Comparison of ENCODE assay signal across 8 cellular contexts in genomic region chr7:140479062-140479738, GRCh38. TPM values are rescaled to one million over a fixed set of nuclear protein-coding genes. Genes with fewer than 3 reads are reported as not detected.
DNase-seq lines count a peak whose midpoint lies in the region; ATAC-seq and TF ChIP-seq lines count a peak whose summit lies in the region.

MKRN1 (minus strand) TSS chr7:140479505; CDS start chr7:140479344, 161 bp downstream.

- POLR2A ChIA-PET in GM10248 (lab: Yijun Ruan, JAX) = no interaction called here

- no peaks in the 10 kb centered on the region for H3K27me3 ChIP-seq in thymus (ENCODE audit: control insufficient read depth, insufficient read depth)

- H3K4me3 ChIP-seq in thymus (ENCODE audit: low read length) = peak within 1 kb of the TSS; percentile 95

- peak within 1 kb of the TSS; percentile 91 for H3K27ac Mint-ChIP-seq in activated naive CD8-positive, alpha-beta T cell treated with anti-CD3 and anti-CD28 coated beads for 36 hours
- peak within 1 kb of the TSS; percentile 95 for H3K27ac Mint-ChIP-seq in glutamatergic neuron (ENCODE audit: unreplicated experiment)
- H3K27ac Mint-ChIP-seq in osteocyte (ENCODE audit: unreplicated experiment) = peak within 1 kb of the TSS; percentile 92

- H3K27ac ChIP-seq in thymus (ENCODE audit: low read depth) = peak within 1 kb of the TSS; percentile 94

- H3K36me3 ChIP-seq in thymus (ENCODE audit: control insufficient read depth, insufficient read depth) = no peaks in the 10 kb centered on the region

- no peaks in the 10 kb centered on the region for H3K9me3 Mint-ChIP-seq in activated naive CD8-positive, alpha-beta T cell treated with anti-CD3 and anti-CD28 coated beads for 36 hours
- H3K9me3 Mint-ChIP-seq in glutamatergic neuron (ENCODE audit: unreplicated experiment) (peaks cover 11% of the 10 kb centered on the region), osteocyte (ENCODE audit: unreplicated experiment) (no peaks in the 10 kb centered on the region)

- peaks cover 5% of the 10 kb centered on the region for H3K4me1 ChIP-seq in thymus (ENCODE audit: control insufficient read depth, insufficient read depth, low read length)

- no peaks in the 10 kb centered on the region for H3K27me3 Mint-ChIP-seq in activated naive CD8-positive, alpha-beta T cell treated with anti-CD3 and anti-CD28 coated beads for 36 hours
- H3K27me3 Mint-ChIP-seq in glutamatergic neuron (ENCODE audit: unreplicated experiment) (peaks cover 12% of the 10 kb centered on the region), osteocyte (ENCODE audit: unreplicated experiment) (no peaks in the 10 kb centered on the region)

- peak; percentile 95 for DNase-seq in GM10248 (ENCODE audit: extremely low spot score)
- DNase-seq in NCI-H1105 (lab: John Stamatoyannopoulos, UW) = peak; percentile 97
- peak; percentile 93 for DNase-seq in SKM-1 treated with dmso at 0.1 percent for 144 hours (lab: John Stamatoyannopoulos, UW; ENCODE audit: unreplicated experiment)
- peak; percentile 94 for DNase-seq in activated naive CD8-positive, alpha-beta T cell treated with anti-CD3 and anti-CD28 coated beads for 36 hours
- DNase-seq in glutamatergic neuron = peak; percentile 93
- DNase-seq in osteocyte (ENCODE audit: extremely low spot score, unreplicated experiment) = peak; percentile 96

- no peaks in the 10 kb centered on the region for H3K9me3 ChIP-seq in thymus (ENCODE audit: control insufficient read depth)

- TF ChIP-seq CTCF in GM10248 (IDR thresholded peaks at IDR 0.05; ENCODE audit: control extremely low read depth, extremely low read depth, low read depth, missing control alignments) (no peak), glutamatergic neuron (IDR thresholded peaks at IDR 0.05; ENCODE audit: partially characterized antibody, unreplicated experiment) (no peak), osteocyte (IDR thresholded peaks at IDR 0.05) (no peak)

- CTCF ChIA-PET in GM10248 (lab: Yijun Ruan, JAX) = no interaction called here

- peaks cover 2% of the 10 kb centered on the region for H3K36me3 Mint-ChIP-seq in activated naive CD8-positive, alpha-beta T cell treated with anti-CD3 and anti-CD28 coated beads for 36 hours
- no peaks in the 10 kb centered on the region for H3K36me3 Mint-ChIP-seq in glutamatergic neuron (ENCODE audit: unreplicated experiment)
- no peaks in the 10 kb centered on the region for H3K36me3 Mint-ChIP-seq in osteocyte (ENCODE audit: unreplicated experiment)

- WGBS in thymus = under 1% methylated on average over 71 of the region's 71 CpGs

- peaks cover 28% of the 10 kb centered on the region for H3K4me1 Mint-ChIP-seq in activated naive CD8-positive, alpha-beta T cell treated with anti-CD3 and anti-CD28 coated beads for 36 hours
- H3K4me1 Mint-ChIP-seq in glutamatergic neuron (ENCODE audit: low read depth, unreplicated experiment) (peaks cover 6% of the 10 kb centered on the region), osteocyte (ENCODE audit: unreplicated experiment) (peaks cover 27% of the 10 kb centered on the region)

- peak within 1 kb of the TSS; percentile 99 for H3K4me3 Mint-ChIP-seq in activated naive CD8-positive, alpha-beta T cell treated with anti-CD3 and anti-CD28 coated beads for 36 hours
- H3K4me3 Mint-ChIP-seq in glutamatergic neuron (ENCODE audit: unreplicated experiment) (peak within 1 kb of the TSS; percentile 95), osteocyte (ENCODE audit: unreplicated experiment) (peak within 1 kb of the TSS; percentile 98)

- peak; percentile 95 for ATAC-seq in HG02623 (IDR thresholded peaks at IDR 0.05; ENCODE audit: unreplicated experiment)

RNA-seq across cellular contexts. Expression of gene MKRN1, which starts in this region (rescaled TPM):
- 10 to 100 TPM; 47.7 to 48.1 TPM for total RNA-seq in activated naive CD8-positive, alpha-beta T cell treated with anti-CD3 and anti-CD28 coated beads for 36 hours
- total RNA-seq in glutamatergic neuron (ENCODE audit: unreplicated experiment) (138 TPM), osteocyte (97.8 and 111 TPM in 2 replicates)
- 64.8 TPM for polyA plus RNA-seq in thymus

Comparison
In these comparisons a context has a peak if more than half of its experiments do, and no peak if none do; other contexts are left out.
1. Peak in every context shown above with its lines: DNase-seq, ATAC-seq, H3K4me3 ChIP-seq and H3K27ac ChIP-seq.